ENCODE assay signal across 8 cellular contexts in the genomic region with DNA sequence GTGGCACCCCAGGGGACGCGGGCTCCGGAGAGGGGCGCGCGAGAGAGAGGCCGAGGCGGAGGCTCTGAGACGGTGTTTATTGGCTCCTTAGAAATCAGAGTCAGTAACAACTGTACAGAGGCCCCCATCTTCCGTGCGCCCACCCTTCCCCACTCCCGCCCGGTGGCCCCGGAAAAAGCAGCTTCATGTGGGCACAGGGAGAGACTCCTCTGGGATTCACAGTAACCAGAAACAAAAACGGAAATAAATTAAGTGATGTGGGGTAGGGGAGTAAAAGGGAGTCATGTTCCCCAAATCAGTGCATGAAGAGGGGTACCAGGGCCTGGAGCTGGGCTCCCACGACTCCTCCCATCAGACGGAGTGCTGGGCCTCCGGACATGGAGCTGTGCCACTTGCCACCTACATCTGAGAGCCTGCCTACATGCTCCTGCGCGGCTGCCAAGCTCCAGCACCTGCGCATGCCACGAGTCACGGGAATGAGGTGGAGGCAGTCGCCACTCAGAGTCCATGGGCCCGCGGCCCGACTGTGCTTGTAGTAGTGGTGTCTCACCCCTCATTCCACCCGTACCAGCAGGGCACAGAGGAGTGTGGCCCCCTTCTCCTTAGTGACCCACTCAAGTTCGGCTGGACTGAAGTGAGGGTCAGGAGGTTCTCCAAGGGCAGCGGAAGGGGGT. TPM values are rescaled to one million over a fixed set of nuclear protein-coding genes. Genes with fewer than 3 reads are reported as not detected.
A peak's percentile ranks its signal among the peaks of the same experiment; 100 is the strongest.
DNase-seq lines count a peak whose midpoint lies in the region; ATAC-seq lines count a peak whose summit lies in the region.

No MANE protein-coding gene starts in this region.

- no peaks in the 10 kb centered on the region for H3K27me3 Mint-ChIP-seq in activated T-helper 17 cell treated with anti-CD3 and anti-CD28 coated beads, Interleukin-2, amount 50 U/mL, for 72 hours
- H3K27me3 Mint-ChIP-seq in stimulated activated naive B cell treated with anti-CD40 and anti-IgM and Interleukin-4, amounts not matched to agents 10 μg/mL and 1 μg/mL and 100 μg/mL, for 72 hours: no peaks in the 10 kb centered on the region

- peaks cover 80% of the 10 kb centered on the region for H3K36me3 Mint-ChIP-seq in activated T-helper 17 cell treated with anti-CD3 and anti-CD28 coated beads, Interleukin-2, amount 50 U/mL, for 72 hours (ENCODE audit: low read depth)
- peaks cover 56 to 77% of the 10 kb centered on the region in 2 donors for H3K36me3 Mint-ChIP-seq in stimulated activated naive B cell treated with anti-CD40 and anti-IgM and Interleukin-4, amounts not matched to agents 10 μg/mL and 1 μg/mL and 100 μg/mL, for 72 hours

- peak overlapping the region; percentile 91 for H3K4me3 ChIP-seq in iPS-11a (ENCODE audit: low read depth, low read length)

- peak; percentile 6 for DNase-seq in NCI-H2196 (lab: John Stamatoyannopoulos, UW; ENCODE audit: unreplicated experiment)
- DNase-seq in NCI-H2196 treated with DMSO at 0.1 percent for 48 hours (lab: John Stamatoyannopoulos, UW; ENCODE audit: unreplicated experiment): no peak
- DNase-seq in stimulated activated naive B cell treated with anti-CD40 and anti-IgM and Interleukin-4, amounts not matched to agents 10 μg/mL and 1 μg/mL and 100 μg/mL, for 72 hours: no peak

- no peaks in the 10 kb centered on the region for H3K9me3 Mint-ChIP-seq in activated T-helper 17 cell treated with anti-CD3 and anti-CD28 coated beads, Interleukin-2, amount 50 U/mL, for 72 hours
- H3K9me3 Mint-ChIP-seq in stimulated activated naive B cell treated with anti-CD40 and anti-IgM and Interleukin-4, amounts not matched to agents 10 μg/mL and 1 μg/mL and 100 μg/mL, for 72 hours: no peaks in the 10 kb centered on the region

- H3K4me1 Mint-ChIP-seq in activated T-helper 17 cell treated with anti-CD3 and anti-CD28 coated beads, Interleukin-2, amount 50 U/mL, for 72 hours: peaks cover 22% of the 10 kb centered on the region
- peaks cover 47 to 68% of the 10 kb centered on the region in 2 donors for H3K4me1 Mint-ChIP-seq in stimulated activated naive B cell treated with anti-CD40 and anti-IgM and Interleukin-4, amounts not matched to agents 10 μg/mL and 1 μg/mL and 100 μg/mL, for 72 hours

- peak overlapping the region; percentile 95 for H3K4me3 Mint-ChIP-seq in activated T-helper 17 cell treated with anti-CD3 and anti-CD28 coated beads, Interleukin-2, amount 50 U/mL, for 72 hours
- H3K4me3 Mint-ChIP-seq in stimulated activated naive B cell treated with anti-CD40 and anti-IgM and Interleukin-4, amounts not matched to agents 10 μg/mL and 1 μg/mL and 100 μg/mL, for 72 hours: peak overlapping the region; percentile 83 to 97

- ATAC-seq in activated T-helper 17 cell treated with anti-CD3 and anti-CD28 coated beads, Interleukin-2, amount 50 U/mL, for 72 hours (replicated peaks): no peak
- ATAC-seq in stimulated activated naive B cell treated with anti-CD40 and anti-IgM and Interleukin-4, amounts not matched to agents 10 μg/mL and 1 μg/mL and 100 μg/mL, for 72 hours (replicated peaks): no peak
- ATAC-seq in HG03460 (IDR thresholded peaks at IDR 0.05; ENCODE audit: unreplicated experiment): no peak
- no peak for ATAC-seq in GM19467 (IDR thresholded peaks at IDR 0.05; ENCODE audit: unreplicated experiment)
- ATAC-seq in GM18867 (IDR thresholded peaks at IDR 0.05; ENCODE audit: unreplicated experiment): no peak

- H3K27ac Mint-ChIP-seq in activated T-helper 17 cell treated with anti-CD3 and anti-CD28 coated beads, Interleukin-2, amount 50 U/mL, for 72 hours: peak overlapping the region; percentile 86
- H3K27ac Mint-ChIP-seq in stimulated activated naive B cell treated with anti-CD40 and anti-IgM and Interleukin-4, amounts not matched to agents 10 μg/mL and 1 μg/mL and 100 μg/mL, for 72 hours: peak overlapping the region; percentile 99

RNA-seq across cellular contexts. Expression of gene GPS2, which starts 0.5 kb away (rescaled TPM):
- 10 to 100 TPM; 38.3 to 65.6 TPM for total RNA-seq in activated T-helper 17 cell treated with anti-CD3 and anti-CD28 coated beads, Interleukin-2, amount 50 U/mL, for 72 hours

RNA-seq across cellular contexts. Expression of gene EIF5A, which starts 8.3 kb away (rescaled TPM):
- total RNA-seq in activated T-helper 17 cell treated with anti-CD3 and anti-CD28 coated beads, Interleukin-2, amount 50 U/mL, for 72 hours: 100 to 1,000 TPM; 429 to 978 TPM

RNA-seq across cellular contexts. Expression of gene NEURL4, which starts 13.4 kb away (rescaled TPM):
- 10 to 100 TPM; 22.9 to 33.0 TPM for total RNA-seq in activated T-helper 17 cell treated with anti-CD3 and anti-CD28 coated beads, Interleukin-2, amount 50 U/mL, for 72 hours

RNA-seq across cellular contexts. Expression of gene ACAP1, which starts 20.6 kb away (rescaled TPM):
- 100 to 1,000 TPM; 527 to 774 TPM for total RNA-seq in activated T-helper 17 cell treated with anti-CD3 and anti-CD28 coated beads, Interleukin-2, amount 50 U/mL, for 72 hours

RNA-seq across cellular contexts. Expression of gene YBX2, which starts 21.3 kb away (rescaled TPM):
- total RNA-seq in activated T-helper 17 cell treated with anti-CD3 and anti-CD28 coated beads, Interleukin-2, amount 50 U/mL, for 72 hours: under 1 TPM; 0.15 to 0.26 TPM
